ENCODE assay signal across 14 cellular contexts in genomic region chr20:4546786-4547185, GRCh38.
DNase-seq lines count a peak whose midpoint lies in the region; ATAC-seq and TF ChIP-seq lines count a peak whose summit lies in the region.
"Had no signal": no experiment of that assay in that cellular context is flagged by ENCODE, and none has a peak within 500 bp of the region (broad histone marks: within the 10 kb centered on the region; RNA-seq: fewer than 3 reads in every experiment).

No MANE protein-coding gene starts in this region.

- ATAC-seq in WTC11 (no peak), GM18907 (IDR thresholded peaks at IDR 0.05; ENCODE audit: unreplicated experiment) (no peak), HG03457 (IDR thresholded peaks at IDR 0.05; ENCODE audit: unreplicated experiment) (no peak), lower lobe of right lung (no peak)
- ATAC-seq: left ventricle myocardium superior had no signal

- POLR2A ChIA-PET in HEK293 (lab: Yijun Ruan, JAX) = no interaction called here
- POLR2A ChIA-PET in WTC11 (lab: Charles Lee) = no interaction called here

- H3K9me3 Mint-ChIP-seq in WTC11 (peaks cover 7% of the 10 kb centered on the region), endothelial cell (ENCODE audit: unreplicated experiment) (no peaks in the 10 kb centered on the region)

- no peak for TF ChIP-seq CTCF in HEK293 (tag by site-specific recombination; IDR thresholded peaks at IDR 0.05)
- TF ChIP-seq CTCF in WTC11 (IDR thresholded peaks at IDR 0.05) = no peak
- TF ChIP-seq CTCF in foreskin fibroblast (IDR thresholded peaks at IDR 0.05; ENCODE audit: low read depth, low read length) = no peak
- TF ChIP-seq CTCF in lower lobe of right lung (IDR thresholded peaks at IDR 0.05) = no peak
- no peak for TF ChIP-seq CTCF in endothelial cell (IDR thresholded peaks at IDR 0.05; ENCODE audit: unreplicated experiment)

- DNase-seq in A172 (ENCODE audit: low spot score) (peak; percentile 95), WTC11 (ENCODE audit: low spot score) (no peak), foreskin fibroblast (peak; percentile 83 to 88), lower lobe of right lung (no peak), endothelial cell (ENCODE audit: low spot score) (no peak)
- DNase-seq: left ventricle myocardium superior; stimulated activated CD4-positive, alpha-beta T cell treated with anti-CD3 and anti-CD28 coated beads, Interleukin-1b, Interleukin-23, amount 100 ng/mL, for 48 hours had no signal

- 0 out of 2 replicates have a peak, but pooled peaks cover 3% of the 10 kb centered on the region for H3K36me3 Mint-ChIP-seq in WTC11
- H3K36me3 Mint-ChIP-seq in endothelial cell (ENCODE audit: low read depth, unreplicated experiment) = no peaks in the 10 kb centered on the region

- H3K9me3 ChIP-seq in HEK293 (ENCODE audit: control insufficient read depth, insufficient read depth, low read depth, low read length) (no peaks in the 10 kb centered on the region), lower lobe of right lung (no peaks in the 10 kb centered on the region)
- H3K9me3 ChIP-seq: neutrophil had no signal

- no peaks in the 10 kb centered on the region for H3K27me3 Mint-ChIP-seq in WTC11 (ENCODE audit: low read depth)
- H3K27me3 Mint-ChIP-seq in endothelial cell (ENCODE audit: unreplicated experiment) = no peaks in the 10 kb centered on the region

- CTCF ChIA-PET in HEK293 (lab: Yijun Ruan, JAX) (no interaction called here), WTC11 (lab: Charles Lee) (interaction anchor here (0.7 to 1.0 kb wide), 3 partner anchors 9 to 22 kb away, joined by 3 to 4 read pairs (median 4); no protein-coding TSS in a partner anchor)

- H3K27ac Mint-ChIP-seq in WTC11 (peak overlapping the region; percentile 8; the same call in 1 of the 2 replicates), endothelial cell (ENCODE audit: unreplicated experiment) (no peak overlapping the region)
- H3K27ac Mint-ChIP-seq: stimulated activated naive CD8-positive, alpha-beta T cell treated with anti-CD3 and anti-CD28 coated beads, Interleukin-15, Interleukin-2, amounts not matched to agents 100 ng/mL and 50 ng/mL, for 24 hours had no signal

- H3K4me1 ChIP-seq in HEK293 (ENCODE audit: control insufficient read depth, insufficient read depth, low read length) = no peaks in the 10 kb centered on the region
- H3K4me1 ChIP-seq in lower lobe of right lung = no peaks in the 10 kb centered on the region

- intact Hi-C loops in lower lobe of right lung (cut with DNase I) = no loop called here

- H3K27me3 ChIP-seq in lower lobe of right lung (ENCODE audit: low read depth) = no peaks in the 10 kb centered on the region
- H3K27me3 ChIP-seq: cardiac muscle cell had no signal

- no peak overlapping the region for H3K4me3 ChIP-seq in HEK293 (ENCODE audit: low read depth, low read length)
- H3K4me3 ChIP-seq in foreskin fibroblast (ENCODE audit: low read depth in 1 of 2, low read length in 2 of 2) = no peak overlapping the region
- no peak overlapping the region for H3K4me3 ChIP-seq in lower lobe of right lung
- H3K4me3 ChIP-seq: cardiac muscle cell had no signal

- no peaks in the 10 kb centered on the region for H3K36me3 ChIP-seq in HEK293 (ENCODE audit: control insufficient read depth in 2 of 2, insufficient read depth in 1 of 2, low read length in 2 of 2)
- no peaks in the 10 kb centered on the region for H3K36me3 ChIP-seq in lower lobe of right lung
- H3K36me3 ChIP-seq: cardiac muscle cell, neutrophil had no signal

- H3K27ac ChIP-seq in HEK293 (ENCODE audit: extremely low read depth, low read depth, low read length) = no peak overlapping the region
- H3K27ac ChIP-seq in lower lobe of right lung = no peak overlapping the region
- H3K27ac ChIP-seq: cardiac muscle cell, KMS-11, neutrophil had no signal

- peaks cover 40% of the 10 kb centered on the region for H3K4me1 Mint-ChIP-seq in WTC11
- no peaks in the 10 kb centered on the region for H3K4me1 Mint-ChIP-seq in endothelial cell (ENCODE audit: unreplicated experiment)

- H3K4me3 Mint-ChIP-seq in WTC11 (no peak overlapping the region), endothelial cell (ENCODE audit: unreplicated experiment) (no peak overlapping the region)
- H3K4me3 Mint-ChIP-seq: stimulated activated naive CD8-positive, alpha-beta T cell treated with anti-CD3 and anti-CD28 coated beads, Interleukin-15, Interleukin-2, amounts not matched to agents 100 ng/mL and 50 ng/mL, for 24 hours had no signal

TF ChIP-seq in HEK293, 187 proteins besides CTCF, POLR2A, EP300 and RAD21:
- TF ChIP-seq ZNF670 (tag by site-specific recombination; IDR thresholded peaks at IDR 0.05; ENCODE audit: low read depth) = no peak
- no peak for TF ChIP-seq ZNF561 (tag by site-specific recombination; IDR thresholded peaks at IDR 0.05; ENCODE audit: borderline replicate concordance)
- TF ChIP-seq ZFHX2 (tag by site-specific recombination; conservative IDR thresholded peaks at IDR 0.05) = peak; percentile 46
- TF ChIP-seq ELK4 (IDR thresholded peaks at IDR 0.05; ENCODE audit: borderline replicate concordance, low read depth, low read length) = no peak
- no peak for TF ChIP-seq ZNF140 (tag by site-specific recombination; IDR thresholded peaks at IDR 0.05)
- TF ChIP-seq OSR2 (tag by site-specific recombination; IDR thresholded peaks at IDR 0.05) = no peak
- no peak for TF ChIP-seq AEBP2 (tag by site-specific recombination; IDR thresholded peaks at IDR 0.05; ENCODE audit: borderline replicate concordance)
- no peak for TF ChIP-seq RBAK (tag by site-specific recombination; IDR thresholded peaks at IDR 0.05)
- no peak for TF ChIP-seq HOXC10 (CRISPR knock-in tag; IDR thresholded peaks at IDR 0.05)
- peak; percentile 66; the same call in 1 of the 2 replicates for TF ChIP-seq EGR2 (tag by site-specific recombination; IDR thresholded peaks at IDR 0.05; ENCODE audit: low read depth)
TF ChIP-seq in HEK293: peak in this region for 2.

TF ChIP-seq in WTC11, 78 proteins besides CTCF, POLR2A, EP300 and RAD21:
- TF ChIP-seq NR1H2 (CRISPR knock-in tag; IDR thresholded peaks at IDR 0.05) = no peak
- TF ChIP-seq JUN (CRISPR knock-in tag; IDR thresholded peaks at IDR 0.05) = no peak
- TF ChIP-seq ATF2 (CRISPR knock-in tag; IDR thresholded peaks at IDR 0.05; ENCODE audit: borderline replicate concordance, low read depth) = no peak
- TF ChIP-seq E2F5 (CRISPR knock-in tag; IDR thresholded peaks at IDR 0.05) = no peak
- TF ChIP-seq NR3C1 (CRISPR knock-in tag; conservative IDR thresholded peaks at IDR 0.05; ENCODE audit: low read depth) = no peak

Comparison
In these comparisons a context has a peak if more than half of its experiments do, and no peak if none do; other contexts are left out.
1. DNase-seq: peak in A172 (single experiment) and foreskin fibroblast (2 of 2); none in WTC11 (single experiment), lower lobe of right lung (single experiment) and endothelial cell (single experiment).